ENCODE assay signal across 1 cellular context in genomic region chr7:28481131-28481926, GRCh38.
TF ChIP-seq lines count a peak whose summit lies in the region.

No MANE protein-coding gene starts in this region.

TF ChIP-seq in GM12878, 131 proteins besides CTCF, POLR2A, EP300 and RAD21 (continued from another document and continues in another):
- TF ChIP-seq BCLAF1 (IDR thresholded peaks at IDR 0.05) (no peak), EGR1 (IDR thresholded peaks at IDR 0.05; ENCODE audit: borderline replicate concordance in 1 of 2, low read depth in 2 of 2, low read length in 2 of 2) (peak in 1 of 2 experiments; percentile 38; a peak in 1 of 3 replicates), BMI1 (IDR thresholded peaks at IDR 0.05; ENCODE audit: borderline replicate concordance) (peak; percentile 63; the same call in 1 of the 2 replicates), YY1 (IDR thresholded peaks at IDR 0.05; ENCODE audit: low read depth, low read length) (0 out of 2 replicates have a peak, but pooled peaks have one; percentile 27), SPI1 (IDR thresholded peaks at IDR 0.05; ENCODE audit: borderline replicate concordance, insufficient read depth, low read depth, low read length) (no peak), NFYA (IDR thresholded peaks at IDR 0.05; ENCODE audit: borderline replicate concordance, low read depth, low read length) (no peak), NR2C2 (IDR thresholded peaks at IDR 0.05; ENCODE audit: borderline replicate concordance, control insufficient read depth, insufficient read length, low read depth) (no peak), FOS (IDR thresholded peaks at IDR 0.05; ENCODE audit: borderline replicate concordance, extremely low read depth, insufficient read length) (no peak), ZNF24 (IDR thresholded peaks at IDR 0.05) (0 out of 2 replicates have a peak, but pooled peaks have one; percentile 6), IRF3 (IDR thresholded peaks at IDR 0.05) (no peak), BACH1 (IDR thresholded peaks at IDR 0.05; ENCODE audit: borderline replicate concordance) (no peak), SRF (IDR thresholded peaks at IDR 0.05; ENCODE audit: low read depth in 2 of 2, low read length in 2 of 2) (0 out of 4 replicates have a peak, but pooled peaks of 1 of the 2 experiments have one; percentile 44), PAX5 (IDR thresholded peaks at IDR 0.05; ENCODE audit: borderline replicate concordance, low read depth, low read length) (peak; percentile 88; the same call in 1 of the 2 replicates), ZBED1 (IDR thresholded peaks at IDR 0.05; ENCODE audit: borderline replicate concordance) (peak; percentile 97), POU2F2 (IDR thresholded peaks at IDR 0.05; ENCODE audit: borderline replicate concordance, low read depth, low read length) (peak; percentile 91; the same call in 2 of the 3 replicates), BRCA1 (IDR thresholded peaks at IDR 0.05; ENCODE audit: low read depth, low read length) (no peak), IKZF2 (IDR thresholded peaks at IDR 0.05) (peak; percentile 68 to 90), RELB (IDR thresholded peaks at IDR 0.05; ENCODE audit: low read depth) (peak; percentile 56; the same call in 1 of the 2 replicates), NBN (IDR thresholded peaks at IDR 0.05) (peak; percentile 91), ETV6 (conservative IDR thresholded peaks at IDR 0.05 in 1 of 2, IDR thresholded peaks at IDR 0.05 in 1 of 2; ENCODE audit: borderline replicate concordance in 1 of 2, low read depth in 1 of 2) (peak in 1 of 2 experiments; percentile 99; a peak in 2 of 4 replicates), SUZ12 (IDR thresholded peaks at IDR 0.05; ENCODE audit: unreplicated experiment) (no peak), BHLHE40 (IDR thresholded peaks at IDR 0.05; ENCODE audit: borderline replicate concordance in 1 of 2, low read depth in 2 of 2, low read length in 1 of 2) (peak; percentile 55 to 63; a peak in 1 of 4 replicates), SMARCA5 (IDR thresholded peaks at IDR 0.05) (0 out of 2 replicates have a peak, but pooled peaks have one; percentile 30), SUPT20H (IDR thresholded peaks at IDR 0.05; ENCODE audit: borderline replicate concordance, control insufficient read depth, low read depth, low read length) (no peak), CHD4 (IDR thresholded peaks at IDR 0.05) (no peak), HCFC1 (IDR thresholded peaks at IDR 0.05; ENCODE audit: low read length) (no peak), PKNOX1 (IDR thresholded peaks at IDR 0.05) (peak; percentile 90), TCF3 (IDR thresholded peaks at IDR 0.05; ENCODE audit: borderline replicate concordance, insufficient read depth, low read depth, low read length) (peak; percentile 95), ZZZ3 (IDR thresholded peaks at IDR 0.05; ENCODE audit: control insufficient read depth, insufficient read length, low read depth) (no peak), CEBPB (IDR thresholded peaks at IDR 0.05; ENCODE audit: borderline replicate concordance in 1 of 2, low read depth in 2 of 2, low read length in 2 of 2) (peak in 1 of 2 experiments; percentile 88; a peak in 1 of 4 replicates), E2F4 (IDR thresholded peaks at IDR 0.05; ENCODE audit: low read depth, low read length) (no peak), ZBTB33 (IDR thresholded peaks at IDR 0.05) (no peak), CBX3 (IDR thresholded peaks at IDR 0.05; ENCODE audit: borderline replicate concordance, low read depth) (no peak), MTA2 (IDR thresholded peaks at IDR 0.05; ENCODE audit: low read depth) (peak; percentile 90), E4F1 (IDR thresholded peaks at IDR 0.05; ENCODE audit: borderline replicate concordance, partially characterized antibody) (no peak), HDAC2 (IDR thresholded peaks at IDR 0.05) (no peak), NRF1 (conservative IDR thresholded peaks at IDR 0.05; ENCODE audit: low read depth, low read length) (no peak), CHD1 (IDR thresholded peaks at IDR 0.05; ENCODE audit: low read depth, low read length) (no peak), YBX1 (IDR thresholded peaks at IDR 0.05) (no peak), BCL3 (IDR thresholded peaks at IDR 0.05; ENCODE audit: borderline replicate concordance, insufficient read depth, low read depth, low read length, poor library complexity, severe bottlenecking) (peak; percentile 93), SMAD1 (IDR thresholded peaks at IDR 0.05; ENCODE audit: low read depth, partially characterized antibody) (peak; percentile 68), IKZF1 (conservative IDR thresholded peaks at IDR 0.05) (peak; percentile 89), NFXL1 (IDR thresholded peaks at IDR 0.05; ENCODE audit: borderline replicate concordance) (no peak), ZNF207 (IDR thresholded peaks at IDR 0.05; ENCODE audit: borderline replicate concordance) (no peak), RBBP5 (conservative IDR thresholded peaks at IDR 0.05) (no peak), PRDM15 (CRISPR knock-in tag; IDR thresholded peaks at IDR 0.05) (no peak; the same call in 1 of the 2 replicates), SP1 (IDR thresholded peaks at IDR 0.05; ENCODE audit: low read depth, low read length) (peak; percentile 61)
